ENCODE assay signal across 11 cellular contexts in genomic region chr10:110388682-110389052, GRCh38.
DNase-seq lines count a peak whose midpoint lies in the region; ATAC-seq, FAIRE-seq and TF ChIP-seq lines count a peak whose summit lies in the region.
"Had no signal": no experiment of that assay in that cellular context is flagged by ENCODE, and none has a peak within 500 bp of the region (broad histone marks: within the 10 kb centered on the region; RNA-seq: fewer than 3 reads in every experiment).

No MANE protein-coding gene starts in this region.

- H3K9me3 ChIP-seq in WERI-Rb-1 (ENCODE audit: severe bottlenecking): no peaks in the 10 kb centered on the region
- H3K9me3 ChIP-seq: tibial nerve had no signal

- FAIRE-seq in urothelium cell line (lab: Jason Lieb, UNC): peak; percentile 5

- peak overlapping the region; percentile 62 for H3K27ac ChIP-seq in WERI-Rb-1
- H3K27ac ChIP-seq: tibial nerve had no signal

- H3K4me1 Mint-ChIP-seq in activated naive CD4-positive, alpha-beta T cell treated with anti-CD3 and anti-CD28 coated beads, Interleukin-2, amount 50 U/mL, for 24 hours: peaks cover 26% of the 10 kb centered on the region

- no peaks in the 10 kb centered on the region for H3K36me3 ChIP-seq in WERI-Rb-1
- H3K36me3 ChIP-seq: tibial nerve had no signal

- H3K9me3 Mint-ChIP-seq in activated naive CD4-positive, alpha-beta T cell treated with anti-CD3 and anti-CD28 coated beads, Interleukin-2, amount 50 U/mL, for 24 hours: no peaks in the 10 kb centered on the region

- DNase-seq in activated naive CD4-positive, alpha-beta T cell treated with anti-CD3 and anti-CD28 coated beads, Interleukin-2, amount 50 U/mL, for 16 hours: no peak
- peak; percentile 79 for DNase-seq in WERI-Rb-1
- peak in 1 of 2 donors; percentile 56 for DNase-seq in foreskin fibroblast
- no peak for DNase-seq in urothelium cell line (ENCODE audit: low spot score)
- DNase-seq in DMS 273 treated with DMSO at 0.1 percent for 48 hours (lab: John Stamatoyannopoulos, UW): no peak
- DNase-seq in effector CD8-positive, alpha-beta T cell (lab: John Stamatoyannopoulos, UW): no peak
- DNase-seq: NCI-H1436, NCI-H774 had no signal

- H3K27ac Mint-ChIP-seq in activated naive CD4-positive, alpha-beta T cell treated with anti-CD3 and anti-CD28 coated beads, Interleukin-2, amount 50 U/mL, for 24 hours: peak overlapping the region; percentile 82

- H3K36me3 Mint-ChIP-seq in activated naive CD4-positive, alpha-beta T cell treated with anti-CD3 and anti-CD28 coated beads, Interleukin-2, amount 50 U/mL, for 24 hours: no peaks in the 10 kb centered on the region

- no peak for ATAC-seq in HG03135 (IDR thresholded peaks at IDR 0.05; ENCODE audit: unreplicated experiment)

- H3K4me3 ChIP-seq in WERI-Rb-1 (ENCODE audit: low read depth, low read length) (no peak overlapping the region), foreskin fibroblast (ENCODE audit: low read depth in 1 of 2, low read length in 2 of 2) (no peak overlapping the region)
- H3K4me3 ChIP-seq: tibial nerve had no signal

- H3K27me3 ChIP-seq in WERI-Rb-1 (ENCODE audit: insufficient read depth, low read depth, severe bottlenecking): no peaks in the 10 kb centered on the region
- H3K27me3 ChIP-seq: tibial nerve had no signal

- peak overlapping the region; percentile 61 for H3K4me3 Mint-ChIP-seq in activated naive CD4-positive, alpha-beta T cell treated with anti-CD3 and anti-CD28 coated beads, Interleukin-2, amount 50 U/mL, for 24 hours

- TF ChIP-seq CTCF in WERI-Rb-1 (IDR thresholded peaks at IDR 0.05; ENCODE audit: low read depth, low read length) (peak; percentile 58), foreskin fibroblast (IDR thresholded peaks at IDR 0.05; ENCODE audit: low read depth, low read length) (peak; percentile 14)

- no peaks in the 10 kb centered on the region for H3K27me3 Mint-ChIP-seq in activated naive CD4-positive, alpha-beta T cell treated with anti-CD3 and anti-CD28 coated beads, Interleukin-2, amount 50 U/mL, for 24 hours
